Comparison of ENCODE assay signal across 15 cellular contexts in the genomic region with DNA sequence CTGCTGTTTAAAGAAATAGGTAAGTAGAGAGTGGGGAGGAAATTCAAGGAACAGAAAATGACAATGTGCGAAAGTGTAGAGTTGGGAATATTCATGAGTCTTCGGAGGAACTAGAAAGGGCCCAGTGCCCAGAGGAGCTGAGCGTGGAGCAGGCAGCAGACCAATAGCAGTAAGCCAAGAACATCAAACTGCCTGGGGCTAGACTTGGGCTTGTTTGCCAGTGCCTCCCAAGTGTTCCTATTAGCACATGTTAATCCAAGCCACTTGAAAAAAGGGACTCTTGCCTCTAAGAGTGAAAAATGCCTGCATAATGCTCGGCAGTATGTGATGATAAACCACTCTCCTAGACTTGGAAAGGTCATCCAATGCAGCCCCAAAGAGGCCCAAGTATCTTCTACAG. TPM values are rescaled to one million over a fixed set of nuclear protein-coding genes. Genes with fewer than 3 reads are reported as not detected.
"Had no signal": no experiment of that assay in that cellular context is flagged by ENCODE, and none has a peak within 500 bp of the region (broad histone marks: within the 10 kb centered on the region; RNA-seq: fewer than 3 reads in every experiment).

No MANE protein-coding gene starts in this region.

- H3K9me3 ChIP-seq: ascending aorta, breast epithelium, right atrium auricular region, transverse colon, uterus had no signal

- H3K36me3 ChIP-seq: ascending aorta, breast epithelium, right atrium auricular region, transverse colon, uterus had no signal

- H3K4me3 ChIP-seq: ascending aorta, breast epithelium, coronary artery, right atrium auricular region, transverse colon, uterus had no signal

- H3K27ac ChIP-seq: ascending aorta, breast epithelium, coronary artery, right atrium auricular region, transverse colon, uterus had no signal

- DNase-seq: activated CD4-positive, alpha-beta T cell treated with anti-CD3 and anti-CD28 coated beads for 36 hours; activated CD4-positive, alpha-beta T cell treated with anti-CD3 and anti-CD28 coated beads, Interleukin-2, amount 50 U/mL, for 48 hours; activated gamma-delta T cell; left ventricle myocardium superior; stimulated activated CD4-positive, alpha-beta T cell treated with anti-CD3 and anti-CD28 coated beads, Interleukin-12 subunit alpha, Interleukin-12 subunit beta, amount 100 ng/mL, for 4 hours; stimulated activated CD4-positive, alpha-beta T cell treated with anti-CD3 and anti-CD28 coated beads, Interleukin-1b, Interleukin-23, amount 100 ng/mL, for 48 hours; stimulated activated CD8-positive, alpha-beta memory T cell treated with anti-CD3 and anti-CD28 coated beads, Interleukin-4, amount 100 ng/mL, for 48 hours; stimulated activated naive CD8-positive, alpha-beta T cell treated with anti-CD3 and anti-CD28 coated beads, Interleukin-15, Interleukin-2, amounts not matched to agents 100 U/mL and 50 U/mL, for 24 hours; transverse colon; uterus had no signal

- H3K27me3 ChIP-seq: ascending aorta, right atrium auricular region had no signal

- H3K4me1 ChIP-seq: ascending aorta, breast epithelium, uterus had no signal

- ATAC-seq: activated CD4-positive, alpha-beta T cell treated with anti-CD3 and anti-CD28 coated beads for 36 hours; left ventricle myocardium superior; stimulated activated naive CD8-positive, alpha-beta T cell treated with anti-CD3 and anti-CD28 coated beads, Interleukin-15, Interleukin-2, amounts not matched to agents 100 U/mL and 50 U/mL, for 24 hours had no signal

RNA-seq across cellular contexts. Expression of a gene that starts 1.2 kb away (rescaled TPM):
- total RNA-seq: activated CD4-positive, alpha-beta T cell treated with anti-CD3 and anti-CD28 coated beads for 36 hours; ascending aorta; breast epithelium; left ventricle myocardium superior; mesenteric fat pad; right atrium auricular region; transverse colon had no signal
